ENCODE assay signal across 8 cellular contexts in the genomic region with DNA sequence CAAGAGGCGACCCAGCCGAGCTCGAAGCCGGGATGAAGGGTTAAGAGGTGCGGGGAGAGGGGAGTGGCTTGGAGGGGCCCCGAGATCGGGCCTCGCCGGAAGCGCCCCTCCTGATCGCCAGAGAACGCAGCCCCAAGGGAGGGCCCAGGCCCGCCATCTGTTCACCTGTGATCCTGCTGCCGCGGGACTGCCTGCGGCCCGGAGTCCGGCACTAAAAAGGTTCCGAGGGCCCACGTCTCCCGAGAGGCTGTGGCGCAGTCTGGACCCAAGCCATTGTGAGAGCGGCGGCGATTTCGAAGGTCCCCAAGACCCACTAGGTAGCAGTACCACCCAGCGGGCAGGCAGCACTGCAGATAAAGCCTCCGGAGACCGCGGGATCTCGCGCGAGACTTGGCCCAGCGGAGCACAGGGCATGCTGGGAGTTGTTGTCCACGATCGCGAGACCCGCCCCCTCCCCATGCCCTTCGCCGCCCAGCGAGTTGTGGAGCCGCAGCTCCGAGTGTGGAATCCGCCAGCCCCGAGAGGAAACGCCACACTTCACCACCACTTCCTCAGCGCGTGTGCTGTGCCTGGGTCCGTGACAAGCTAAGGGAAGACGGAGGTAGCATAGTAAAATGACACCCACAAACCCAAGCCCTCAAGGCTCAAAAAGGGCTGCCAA. TPM values are rescaled to one million over a fixed set of nuclear protein-coding genes. Genes with fewer than 3 reads are reported as not detected.
DNase-seq lines count a peak whose midpoint lies in the region; ATAC-seq and TF ChIP-seq lines count a peak whose summit lies in the region.

A gene with protein sequence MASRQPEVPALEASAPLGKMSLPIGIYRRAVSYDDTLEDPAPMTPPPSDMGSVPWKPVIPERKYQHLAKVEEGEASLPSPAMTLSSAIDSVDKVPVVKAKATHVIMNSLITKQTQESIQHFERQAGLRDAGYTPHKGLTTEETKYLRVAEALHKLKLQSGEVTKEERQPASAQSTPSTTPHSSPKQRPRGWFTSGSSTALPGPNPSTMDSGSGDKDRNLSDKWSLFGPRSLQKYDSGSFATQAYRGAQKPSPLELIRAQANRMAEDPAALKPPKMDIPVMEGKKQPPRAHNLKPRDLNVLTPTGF (minus strand): TSS at position 328 of the 661 bp plus-strand sequence. CDS start 2,256 bp downstream, outside the sequence.

- H3K36me3 ChIP-seq in left ventricle myocardium inferior, result peaks cover 31% of the 10 kb centered on the region
- no peaks in the 10 kb centered on the region for H3K36me3 ChIP-seq in prostate gland
- H3K36me3 ChIP-seq in urinary bladder (ENCODE audit: insufficient read depth), result no peaks in the 10 kb centered on the region

- intact Hi-C loops in T-helper 1 cell treated with Interleukin-12 subunit alpha and Interleukin-12 subunit beta and Interleukin-4 antibody, amounts not matched to agents 30 ng/mL and 1 ng/mL, for 36 hours (cut with micrococcal nuclease), result loop anchor here (1.0 to 5.0 kb wide), 13 partner anchors 27 to 1751 kb away; a partner anchor contains a TSS
- intact Hi-C loops in left ventricle myocardium inferior (cut with micrococcal nuclease), result no loop called here
- intact Hi-C loops in prostate gland (cut with DNase I), result no loop called here

- DNase-seq in GM13977 (ENCODE audit: low spot score) (peak; percentile 89), NCI-H146 treated with DMSO at 0.1 percent for 48 hours (lab: John Stamatoyannopoulos, UW; ENCODE audit: unreplicated experiment) (peak; percentile 17), amniotic stem cell (lab: John Stamatoyannopoulos, UW) (peak; percentile 83), left ventricle myocardium inferior (peak; percentile 97), prostate gland (ENCODE audit: low spot score) (peak; percentile 95)

- H3K27ac ChIP-seq in left ventricle myocardium inferior (replicated peaks) (peak within 1 kb of the TSS; percentile 85), prostate gland (peak within 1 kb of the TSS; percentile 81 to 85), urinary bladder (ENCODE audit: low read depth) (peak within 1 kb of the TSS; percentile 60)

- H3K9me3 ChIP-seq in left ventricle myocardium inferior (replicated peaks) (no peaks in the 10 kb centered on the region), prostate gland (no peaks in the 10 kb centered on the region)

- H3K27me3 ChIP-seq in left ventricle myocardium inferior (ENCODE audit: low read depth) (no peaks in the 10 kb centered on the region), prostate gland (replicated peaks; ENCODE audit: insufficient read depth) (no peaks in the 10 kb centered on the region)

- peak; percentile 83 for TF ChIP-seq POLR2A in prostate gland (IDR thresholded peaks at IDR 0.05)

- peaks cover 59% of the 10 kb centered on the region for H3K4me1 ChIP-seq in left ventricle myocardium inferior
- peaks cover 4% of the 10 kb centered on the region for H3K4me1 ChIP-seq in prostate gland (replicated peaks)
- H3K4me1 ChIP-seq in urinary bladder (ENCODE audit: insufficient read depth), result no peaks in the 10 kb centered on the region

- H3K4me3 ChIP-seq in left ventricle myocardium inferior (peak within 1 kb of the TSS; percentile 97), prostate gland (peak within 1 kb of the TSS; percentile 74 to 98), urinary bladder (ENCODE audit: low read depth, low read length) (peak within 1 kb of the TSS; percentile 81)

- WGBS in prostate gland, result 2% methylated on average over 45 of the region's 50 CpGs
- under 1% methylated on average over 50 of the region's 50 CpGs for WGBS in urinary bladder

- in situ Hi-C loops in GM13977 (cut with MboI; ENCODE audit: low pct_unique_long_range_greater_than_20kb, low sequenced_read_pairs, unreplicated experiment), result no loop called here

- ATAC-seq in HG02884 (IDR thresholded peaks at IDR 0.05; ENCODE audit: unreplicated experiment), result peak; percentile 84

- peak; percentile 38 for TF ChIP-seq CTCF in GM13977 (IDR thresholded peaks at IDR 0.05; ENCODE audit: extremely low read depth, insufficient read depth, missing control alignments)
- TF ChIP-seq CTCF in left ventricle myocardium inferior (IDR thresholded peaks at IDR 0.05; ENCODE audit: borderline replicate concordance), result peak; percentile 30
- TF ChIP-seq CTCF in prostate gland (IDR thresholded peaks at IDR 0.05), result peak in 3 of 4 experiments; percentile 13 to 49 (median 46)

RNA-seq across cellular contexts. Expression of the gene that starts here (rescaled TPM):
- 55.4 and 58.1 TPM in 2 replicates for total RNA-seq in T-helper 1 cell treated with Interleukin-12 subunit alpha and Interleukin-12 subunit beta and Interleukin-4 antibody, amounts not matched to agents 30 ng/mL and 1 ng/mL, for 36 hours
- total RNA-seq in left ventricle myocardium inferior (91.6 TPM), prostate gland (100 to 1,000 TPM; 107 to 119 TPM), urinary bladder (38.1 TPM)
- polyA plus RNA-seq in urinary bladder, result 91.8 TPM

Comparison
In these comparisons a context has a peak if more than half of its experiments do, and no peak if none do; other contexts are left out.
1. Peak in every context shown above with its lines: DNase-seq, ATAC-seq, H3K4me3 ChIP-seq and H3K27ac ChIP-seq.
2. DNase-seq: peak in every context shown above with its lines; median percentile 97 in left ventricle myocardium inferior; 95 in prostate gland; 89 in GM13977; 83 in amniotic stem cell; 17 in NCI-H146 treated with DMSO at 0.1 percent for 48 hours.